In the genomic region with DNA sequence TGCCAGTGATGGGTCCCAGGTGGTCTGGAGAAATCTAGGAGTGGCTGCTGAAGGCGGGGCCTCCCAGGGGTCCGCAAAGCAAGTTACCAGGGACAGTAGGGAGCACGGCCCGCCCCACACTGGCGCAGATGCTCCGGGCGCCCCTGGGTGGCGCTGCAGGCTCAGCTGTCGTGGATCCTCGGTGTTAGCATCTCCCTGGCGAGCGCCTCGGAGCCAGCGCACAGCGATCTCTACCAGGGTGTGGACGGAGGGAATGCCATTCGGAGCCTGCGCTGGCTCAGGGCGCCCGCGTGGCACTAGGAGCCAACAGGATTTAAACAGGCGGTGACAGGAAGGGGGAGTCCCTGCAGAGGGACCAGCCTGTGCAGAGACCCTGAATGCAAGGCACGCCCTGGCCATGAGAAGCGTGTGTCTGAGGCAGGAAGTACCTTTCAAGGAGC, we compare ENCODE assay signal across 1 cellular context.
TF ChIP-seq lines count a peak whose summit lies in the region.

No MANE protein-coding gene starts in this region.

TF ChIP-seq in HepG2, 621 proteins besides CTCF, POLR2A, EP300 and RAD21 (continues in another document):
- TF ChIP-seq ZNF768 (CRISPR knock-in tag; IDR thresholded peaks at IDR 0.05) (peak; percentile 60; the same call in 1 of the 2 replicates), ARHGAP35 (CRISPR knock-in tag; IDR thresholded peaks at IDR 0.05; ENCODE audit: borderline replicate concordance) (peak; percentile 39; the same call in 1 of the 2 replicates), GATAD2A (CRISPR knock-in tag; IDR thresholded peaks at IDR 0.05) (0 out of 2 replicates have a peak, but pooled peaks have one; percentile 45), ZNF619 (CRISPR knock-in tag; IDR thresholded peaks at IDR 0.05) (0 out of 2 replicates have a peak, but pooled peaks have one; percentile 57), ATF7 (IDR thresholded peaks at IDR 0.05) (no peak), ATF7 (CRISPR knock-in tag; IDR thresholded peaks at IDR 0.05) (no peak), SMC3 (IDR thresholded peaks at IDR 0.05; ENCODE audit: low read length) (peak; percentile 39; the same call in 1 of the 2 replicates), POGZ (CRISPR knock-in tag; IDR thresholded peaks at IDR 0.05) (0 out of 2 replicates have a peak, but pooled peaks have one; percentile 30), ZNF263 (CRISPR knock-in tag; IDR thresholded peaks at IDR 0.05) (peak; percentile 96), TAF1 (CRISPR knock-in tag; IDR thresholded peaks at IDR 0.05) (no peak), ZNF160 (CRISPR knock-in tag; IDR thresholded peaks at IDR 0.05) (0 out of 2 replicates have a peak, but pooled peaks have one; percentile 51), ZNF225 (CRISPR knock-in tag; IDR thresholded peaks at IDR 0.05) (peak; percentile 59; the same call in 1 of the 2 replicates), HNRNPLL (IDR thresholded peaks at IDR 0.05; ENCODE audit: low read depth, low read length, poor library complexity, severe bottlenecking) (peak; percentile 34), ZFP62 (CRISPR knock-in tag; IDR thresholded peaks at IDR 0.05) (no peak), ZNF350 (CRISPR knock-in tag; IDR thresholded peaks at IDR 0.05; ENCODE audit: borderline replicate concordance, low read depth) (peak; percentile 30; the same call in 1 of the 2 replicates), ZNF138 (CRISPR knock-in tag; IDR thresholded peaks at IDR 0.05; ENCODE audit: low read depth) (0 out of 2 replicates have a peak, but pooled peaks have one; percentile 24), REPIN1 (CRISPR knock-in tag; IDR thresholded peaks at IDR 0.05; ENCODE audit: borderline replicate concordance, low read depth) (peak; percentile 37; the same call in 1 of the 2 replicates), SMAD3 (CRISPR knock-in tag; IDR thresholded peaks at IDR 0.05) (0 out of 2 replicates have a peak, but pooled peaks have one; percentile 51), ZNF605 (CRISPR knock-in tag; IDR thresholded peaks at IDR 0.05) (peak; percentile 80), ONECUT2 (CRISPR knock-in tag; IDR thresholded peaks at IDR 0.05) (no peak), FOXA3 (CRISPR knock-in tag; IDR thresholded peaks at IDR 0.05) (peak; percentile 20; the same call in 1 of the 2 replicates), SP1 (IDR thresholded peaks at IDR 0.05) (no peak), SP1 (CRISPR knock-in tag; IDR thresholded peaks at IDR 0.05) (0 out of 2 replicates have a peak, but pooled peaks have one; percentile 33), NRL (CRISPR knock-in tag; IDR thresholded peaks at IDR 0.05; ENCODE audit: borderline replicate concordance) (peak; percentile 44; the same call in 1 of the 2 replicates), TBX2 (CRISPR knock-in tag; IDR thresholded peaks at IDR 0.05; ENCODE audit: borderline replicate concordance) (peak; percentile 42), PHF21A (CRISPR knock-in tag; IDR thresholded peaks at IDR 0.05) (peak; percentile 42; the same call in 1 of the 2 replicates), STAG1 (CRISPR knock-in tag; IDR thresholded peaks at IDR 0.05) (peak; percentile 97), FOXA1 (IDR thresholded peaks at IDR 0.05) (no peak), FOXA1 (CRISPR knock-in tag; IDR thresholded peaks at IDR 0.05) (0 out of 2 replicates have a peak, but pooled peaks have one; percentile 19), HOXA5 (CRISPR knock-in tag; IDR thresholded peaks at IDR 0.05) (peak; percentile 43; the same call in 1 of the 2 replicates)
- TF ChIP-seq, protein P1, sequence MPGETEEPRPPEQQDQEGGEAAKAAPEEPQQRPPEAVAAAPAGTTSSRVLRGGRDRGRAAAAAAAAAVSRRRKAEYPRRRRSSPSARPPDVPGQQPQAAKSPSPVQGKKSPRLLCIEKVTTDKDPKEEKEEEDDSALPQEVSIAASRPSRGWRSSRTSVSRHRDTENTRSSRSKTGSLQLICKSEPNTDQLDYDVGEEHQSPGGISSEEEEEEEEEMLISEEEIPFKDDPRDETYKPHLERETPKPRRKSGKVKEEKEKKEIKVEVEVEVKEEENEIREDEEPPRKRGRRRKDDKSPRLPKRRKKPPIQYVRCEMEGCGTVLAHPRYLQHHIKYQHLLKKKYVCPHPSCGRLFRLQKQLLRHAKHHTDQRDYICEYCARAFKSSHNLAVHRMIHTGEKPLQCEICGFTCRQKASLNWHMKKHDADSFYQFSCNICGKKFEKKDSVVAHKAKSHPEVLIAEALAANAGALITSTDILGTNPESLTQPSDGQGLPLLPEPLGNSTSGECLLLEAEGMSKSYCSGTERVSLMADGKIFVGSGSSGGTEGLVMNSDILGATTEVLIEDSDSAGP (CRISPR knock-in tag; IDR thresholded peaks at IDR 0.05; ENCODE audit: borderline replicate concordance), result no peak; the same call in 1 of the 2 replicates
- TF ChIP-seq, protein P2, sequence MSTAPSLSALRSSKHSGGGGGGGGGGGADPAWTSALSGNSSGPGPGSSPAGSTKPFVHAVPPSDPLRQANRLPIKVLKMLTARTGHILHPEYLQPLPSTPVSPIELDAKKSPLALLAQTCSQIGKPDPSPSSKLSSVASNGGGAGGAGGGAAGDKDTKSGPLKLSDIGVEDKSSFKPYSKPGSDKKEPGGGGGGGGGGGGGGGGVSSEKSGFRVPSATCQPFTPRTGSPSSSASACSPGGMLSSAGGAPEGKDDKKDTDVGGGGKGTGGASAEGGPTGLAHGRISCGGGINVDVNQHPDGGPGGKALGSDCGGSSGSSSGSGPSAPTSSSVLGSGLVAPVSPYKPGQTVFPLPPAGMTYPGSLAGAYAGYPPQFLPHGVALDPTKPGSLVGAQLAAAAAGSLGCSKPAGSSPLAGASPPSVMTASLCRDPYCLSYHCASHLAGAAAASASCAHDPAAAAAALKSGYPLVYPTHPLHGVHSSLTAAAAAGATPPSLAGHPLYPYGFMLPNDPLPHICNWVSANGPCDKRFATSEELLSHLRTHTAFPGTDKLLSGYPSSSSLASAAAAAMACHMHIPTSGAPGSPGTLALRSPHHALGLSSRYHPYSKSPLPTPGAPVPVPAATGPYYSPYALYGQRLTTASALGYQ (CRISPR knock-in tag; IDR thresholded peaks at IDR 0.05), result no peak
- TF ChIP-seq, protein P3, sequence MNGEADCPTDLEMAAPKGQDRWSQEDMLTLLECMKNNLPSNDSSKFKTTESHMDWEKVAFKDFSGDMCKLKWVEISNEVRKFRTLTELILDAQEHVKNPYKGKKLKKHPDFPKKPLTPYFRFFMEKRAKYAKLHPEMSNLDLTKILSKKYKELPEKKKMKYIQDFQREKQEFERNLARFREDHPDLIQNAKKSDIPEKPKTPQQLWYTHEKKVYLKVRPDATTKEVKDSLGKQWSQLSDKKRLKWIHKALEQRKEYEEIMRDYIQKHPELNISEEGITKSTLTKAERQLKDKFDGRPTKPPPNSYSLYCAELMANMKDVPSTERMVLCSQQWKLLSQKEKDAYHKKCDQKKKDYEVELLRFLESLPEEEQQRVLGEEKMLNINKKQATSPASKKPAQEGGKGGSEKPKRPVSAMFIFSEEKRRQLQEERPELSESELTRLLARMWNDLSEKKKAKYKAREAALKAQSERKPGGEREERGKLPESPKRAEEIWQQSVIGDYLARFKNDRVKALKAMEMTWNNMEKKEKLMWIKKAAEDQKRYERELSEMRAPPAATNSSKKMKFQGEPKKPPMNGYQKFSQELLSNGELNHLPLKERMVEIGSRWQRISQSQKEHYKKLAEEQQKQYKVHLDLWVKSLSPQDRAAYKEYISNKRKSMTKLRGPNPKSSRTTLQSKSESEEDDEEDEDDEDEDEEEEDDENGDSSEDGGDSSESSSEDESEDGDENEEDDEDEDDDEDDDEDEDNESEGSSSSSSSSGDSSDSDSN (CRISPR knock-in tag; IDR thresholded peaks at IDR 0.05), result peak; percentile 46; the same call in 1 of the 2 replicates
- TF ChIP-seq, protein P4, sequence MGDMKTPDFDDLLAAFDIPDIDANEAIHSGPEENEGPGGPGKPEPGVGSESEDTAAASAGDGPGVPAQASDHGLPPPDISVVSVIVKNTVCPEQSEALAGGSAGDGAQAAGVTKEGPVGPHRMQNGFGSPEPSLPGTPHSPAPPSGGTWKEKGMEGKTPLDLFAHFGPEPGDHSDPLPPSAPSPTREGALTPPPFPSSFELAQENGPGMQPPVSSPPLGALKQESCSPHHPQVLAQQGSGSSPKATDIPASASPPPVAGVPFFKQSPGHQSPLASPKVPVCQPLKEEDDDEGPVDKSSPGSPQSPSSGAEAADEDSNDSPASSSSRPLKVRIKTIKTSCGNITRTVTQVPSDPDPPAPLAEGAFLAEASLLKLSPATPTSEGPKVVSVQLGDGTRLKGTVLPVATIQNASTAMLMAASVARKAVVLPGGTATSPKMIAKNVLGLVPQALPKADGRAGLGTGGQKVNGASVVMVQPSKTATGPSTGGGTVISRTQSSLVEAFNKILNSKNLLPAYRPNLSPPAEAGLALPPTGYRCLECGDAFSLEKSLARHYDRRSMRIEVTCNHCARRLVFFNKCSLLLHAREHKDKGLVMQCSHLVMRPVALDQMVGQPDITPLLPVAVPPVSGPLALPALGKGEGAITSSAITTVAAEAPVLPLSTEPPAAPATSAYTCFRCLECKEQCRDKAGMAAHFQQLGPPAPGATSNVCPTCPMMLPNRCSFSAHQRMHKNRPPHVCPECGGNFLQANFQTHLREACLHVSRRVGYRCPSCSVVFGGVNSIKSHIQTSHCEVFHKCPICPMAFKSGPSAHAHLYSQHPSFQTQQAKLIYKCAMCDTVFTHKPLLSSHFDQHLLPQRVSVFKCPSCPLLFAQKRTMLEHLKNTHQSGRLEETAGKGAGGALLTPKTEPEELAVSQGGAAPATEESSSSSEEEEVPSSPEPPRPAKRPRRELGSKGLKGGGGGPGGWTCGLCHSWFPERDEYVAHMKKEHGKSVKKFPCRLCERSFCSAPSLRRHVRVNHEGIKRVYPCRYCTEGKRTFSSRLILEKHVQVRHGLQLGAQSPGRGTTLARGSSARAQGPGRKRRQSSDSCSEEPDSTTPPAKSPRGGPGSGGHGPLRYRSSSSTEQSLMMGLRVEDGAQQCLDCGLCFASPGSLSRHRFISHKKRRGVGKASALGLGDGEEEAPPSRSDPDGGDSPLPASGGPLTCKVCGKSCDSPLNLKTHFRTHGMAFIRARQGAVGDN (CRISPR knock-in tag; IDR thresholded peaks at IDR 0.05), result peak; percentile 58
- TF ChIP-seq, protein P5, sequence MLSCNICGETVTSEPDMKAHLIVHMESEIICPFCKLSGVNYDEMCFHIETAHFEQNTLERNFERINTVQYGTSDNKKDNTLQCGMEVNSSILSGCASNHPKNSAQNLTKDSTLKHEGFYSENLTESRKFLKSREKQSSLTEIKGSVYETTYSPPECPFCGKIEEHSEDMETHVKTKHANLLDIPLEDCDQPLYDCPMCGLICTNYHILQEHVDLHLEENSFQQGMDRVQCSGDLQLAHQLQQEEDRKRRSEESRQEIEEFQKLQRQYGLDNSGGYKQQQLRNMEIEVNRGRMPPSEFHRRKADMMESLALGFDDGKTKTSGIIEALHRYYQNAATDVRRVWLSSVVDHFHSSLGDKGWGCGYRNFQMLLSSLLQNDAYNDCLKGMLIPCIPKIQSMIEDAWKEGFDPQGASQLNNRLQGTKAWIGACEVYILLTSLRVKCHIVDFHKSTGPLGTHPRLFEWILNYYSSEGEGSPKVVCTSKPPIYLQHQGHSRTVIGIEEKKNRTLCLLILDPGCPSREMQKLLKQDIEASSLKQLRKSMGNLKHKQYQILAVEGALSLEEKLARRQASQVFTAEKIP (CRISPR knock-in tag; IDR thresholded peaks at IDR 0.05; ENCODE audit: borderline replicate concordance), result no peak
- TF ChIP-seq, protein P6, sequence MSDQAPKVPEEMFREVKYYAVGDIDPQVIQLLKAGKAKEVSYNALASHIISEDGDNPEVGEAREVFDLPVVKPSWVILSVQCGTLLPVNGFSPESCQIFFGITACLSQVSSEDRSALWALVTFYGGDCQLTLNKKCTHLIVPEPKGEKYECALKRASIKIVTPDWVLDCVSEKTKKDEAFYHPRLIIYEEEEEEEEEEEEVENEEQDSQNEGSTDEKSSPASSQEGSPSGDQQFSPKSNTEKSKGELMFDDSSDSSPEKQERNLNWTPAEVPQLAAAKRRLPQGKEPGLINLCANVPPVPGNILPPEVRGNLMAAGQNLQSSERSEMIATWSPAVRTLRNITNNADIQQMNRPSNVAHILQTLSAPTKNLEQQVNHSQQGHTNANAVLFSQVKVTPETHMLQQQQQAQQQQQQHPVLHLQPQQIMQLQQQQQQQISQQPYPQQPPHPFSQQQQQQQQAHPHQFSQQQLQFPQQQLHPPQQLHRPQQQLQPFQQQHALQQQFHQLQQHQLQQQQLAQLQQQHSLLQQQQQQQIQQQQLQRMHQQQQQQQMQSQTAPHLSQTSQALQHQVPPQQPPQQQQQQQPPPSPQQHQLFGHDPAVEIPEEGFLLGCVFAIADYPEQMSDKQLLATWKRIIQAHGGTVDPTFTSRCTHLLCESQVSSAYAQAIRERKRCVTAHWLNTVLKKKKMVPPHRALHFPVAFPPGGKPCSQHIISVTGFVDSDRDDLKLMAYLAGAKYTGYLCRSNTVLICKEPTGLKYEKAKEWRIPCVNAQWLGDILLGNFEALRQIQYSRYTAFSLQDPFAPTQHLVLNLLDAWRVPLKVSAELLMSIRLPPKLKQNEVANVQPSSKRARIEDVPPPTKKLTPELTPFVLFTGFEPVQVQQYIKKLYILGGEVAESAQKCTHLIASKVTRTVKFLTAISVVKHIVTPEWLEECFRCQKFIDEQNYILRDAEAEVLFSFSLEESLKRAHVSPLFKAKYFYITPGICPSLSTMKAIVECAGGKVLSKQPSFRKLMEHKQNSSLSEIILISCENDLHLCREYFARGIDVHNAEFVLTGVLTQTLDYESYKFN (CRISPR knock-in tag; conservative IDR thresholded peaks at IDR 0.05), result no peak
- TF ChIP-seq, protein P7, sequence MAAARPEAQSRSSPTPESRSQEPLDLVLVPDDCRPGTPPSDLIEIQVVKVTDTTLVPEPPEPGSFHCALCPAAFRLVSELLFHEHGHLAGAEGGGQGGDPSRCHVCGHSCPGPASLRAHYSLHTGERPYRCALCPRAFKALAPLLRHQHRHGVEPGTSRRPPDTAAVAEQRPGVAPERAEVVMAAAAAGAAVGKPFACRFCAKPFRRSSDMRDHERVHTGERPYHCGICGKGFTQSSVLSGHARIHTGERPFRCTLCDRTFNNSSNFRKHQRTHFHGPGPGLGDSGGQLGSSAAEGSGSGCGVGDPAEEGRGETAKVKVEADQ (CRISPR knock-in tag; IDR thresholded peaks at IDR 0.05; ENCODE audit: borderline replicate concordance), result no peak
- TF ChIP-seq, protein P8, sequence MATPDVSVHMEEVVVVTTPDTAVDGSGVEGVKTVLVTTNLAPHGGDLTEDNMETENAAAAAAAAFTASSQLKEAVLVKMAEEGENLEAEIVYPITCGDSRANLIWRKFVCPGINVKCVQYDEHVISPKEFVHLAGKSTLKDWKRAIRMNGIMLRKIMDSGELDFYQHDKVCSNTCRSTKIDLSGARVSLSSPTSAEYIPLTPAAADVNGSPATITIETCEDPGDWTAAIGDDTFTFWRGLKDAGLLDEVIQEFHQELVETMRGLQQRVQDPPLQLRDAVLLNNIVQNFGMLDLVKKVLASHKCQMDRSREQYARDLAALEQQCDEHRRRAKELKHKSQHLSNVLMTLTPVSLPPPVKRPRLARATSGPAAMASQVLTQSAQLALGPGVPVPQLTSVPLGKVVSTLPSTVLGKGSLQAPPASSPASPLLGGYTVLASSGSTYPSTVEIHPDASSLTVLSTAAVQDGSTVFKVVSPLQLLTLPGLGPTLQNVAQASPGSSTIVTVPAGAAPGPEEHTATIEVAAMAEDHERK (CRISPR knock-in tag; IDR thresholded peaks at IDR 0.05; ENCODE audit: low read depth), result no peak
- TF ChIP-seq, protein P9, sequence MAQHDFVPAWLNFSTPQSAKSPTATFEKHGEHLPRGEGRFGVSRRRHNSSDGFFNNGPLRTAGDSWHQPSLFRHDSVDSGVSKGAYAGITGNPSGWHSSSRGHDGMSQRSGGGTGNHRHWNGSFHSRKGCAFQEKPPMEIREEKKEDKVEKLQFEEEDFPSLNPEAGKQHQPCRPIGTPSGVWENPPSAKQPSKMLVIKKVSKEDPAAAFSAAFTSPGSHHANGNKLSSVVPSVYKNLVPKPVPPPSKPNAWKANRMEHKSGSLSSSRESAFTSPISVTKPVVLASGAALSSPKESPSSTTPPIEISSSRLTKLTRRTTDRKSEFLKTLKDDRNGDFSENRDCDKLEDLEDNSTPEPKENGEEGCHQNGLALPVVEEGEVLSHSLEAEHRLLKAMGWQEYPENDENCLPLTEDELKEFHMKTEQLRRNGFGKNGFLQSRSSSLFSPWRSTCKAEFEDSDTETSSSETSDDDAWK (CRISPR knock-in tag; IDR thresholded peaks at IDR 0.05), result no peak
